In genomic region chr14:75079521-75079920, GRCh38 we compare ENCODE assay signal across 33 cellular contexts. TPM values are rescaled to one million over a fixed set of nuclear protein-coding genes. Genes with fewer than 3 reads are reported as not detected.
"Had no signal": no experiment of that assay in that cellular context is flagged by ENCODE, and none has a peak within 500 bp of the region (broad histone marks: within the 10 kb centered on the region; RNA-seq: fewer than 3 reads in every experiment).

No MANE protein-coding gene starts in this region.

- DNase-seq: activated CD4-positive, alpha-beta memory T cell treated with anti-CD3 and anti-CD28 coated beads for 36 hours; activated CD4-positive, alpha-beta T cell treated with anti-CD3 and anti-CD28 coated beads for 36 hours; activated CD4-positive, alpha-beta T cell treated with anti-CD3 and anti-CD28 coated beads, Interleukin-2, amount 10 ng/mL, durations not matched to agents 24 days and 14 days; activated CD4-positive, CD25-positive, alpha-beta regulatory T cell; activated CD4-positive, CD25-positive, alpha-beta regulatory T cell treated with anti-CD3 and anti-CD28 coated beads, Interleukin-2, amount 50 U/mL, for 72 hours; activated CD8-positive, alpha-beta memory T cell treated with anti-CD3 and anti-CD28 coated beads, Interleukin-2, amount 10 ng/mL, durations not matched to agents 7 days and 5 days; activated CD8-positive, alpha-beta memory T cell treated with anti-CD3 and anti-CD28 coated beads, Interleukin-2, amount 50 U/mL, for 4 hours; activated CD8-positive, alpha-beta T cell treated with anti-CD3 and anti-CD28 coated beads, Interleukin-2, amount 10 ng/mL, durations not matched to agents 7 days and 5 days; activated effector memory CD4-positive, alpha-beta T cell treated with anti-CD3 and anti-CD28 coated beads, Interleukin-2, amount 50 U/mL, for 16 hours; activated naive CD4-positive, alpha-beta T cell treated with anti-CD3 and anti-CD28 coated beads for 36 hours; activated naive CD8-positive, alpha-beta T cell treated with anti-CD3 and anti-CD28 coated beads for 36 hours; activated naive CD8-positive, alpha-beta T cell treated with anti-CD3 and anti-CD28 coated beads, Interleukin-2, amount 50 U/mL, for 24 hours; activated T-cell treated with anti-CD3 and anti-CD28 coated beads, Interleukin-2, amount 50 U/mL, for 1 hour; activated T-cell treated with anti-CD3 and anti-CD28 coated beads, Interleukin-2, amount 50 U/mL, for 48 hours; cortex of kidney; effector CD8-positive, alpha-beta T cell; foreskin keratinocyte; gastrocnemius medialis; glutamatergic neuron; heart left ventricle; T-helper 1 cell; T-helper 17 cell; T1000 had no signal

- H3K27ac Mint-ChIP-seq: activated CD4-positive, alpha-beta memory T cell treated with anti-CD3 and anti-CD28 coated beads for 36 hours; activated CD4-positive, alpha-beta T cell treated with anti-CD3 and anti-CD28 coated beads for 36 hours; activated CD4-positive, alpha-beta T cell treated with anti-CD3 and anti-CD28 coated beads, Interleukin-2, amount 10 ng/mL, durations not matched to agents 24 days and 14 days; activated CD8-positive, alpha-beta memory T cell treated with anti-CD3 and anti-CD28 coated beads, Interleukin-2, amount 10 ng/mL, durations not matched to agents 7 days and 5 days; activated CD8-positive, alpha-beta T cell treated with anti-CD3 and anti-CD28 coated beads, Interleukin-2, amount 10 ng/mL, durations not matched to agents 7 days and 5 days; activated naive CD4-positive, alpha-beta T cell treated with anti-CD3 and anti-CD28 coated beads for 36 hours; activated naive CD4-positive, alpha-beta T cell treated with anti-CD3 and anti-CD28 coated beads, Interleukin-2, amount 50 U/mL, for 24 hours; activated naive CD8-positive, alpha-beta T cell treated with anti-CD3 and anti-CD28 coated beads for 36 hours; activated naive CD8-positive, alpha-beta T cell treated with anti-CD3 and anti-CD28 coated beads, Interleukin-2, amount 50 U/mL, for 24 hours; activated T-helper 1 cell treated with anti-CD3 and anti-CD28 coated beads, Interleukin-12 subunit alpha, Interleukin-12 subunit beta, Interleukin-2, Interleukin-4 antibody, amounts not matched to agents 30 ng/mL and 10 ng/mL and 1 ng/mL, durations not matched to agents 14 hours and 24 hours and 36 hours; activated T-helper 2 cell treated with anti-CD3 and anti-CD28 coated beads, Interferon-gamma antibody, Interleukin-2, Interleukin-4, amounts not matched to agents 10 μg/mL and 5 μg/mL and 100 μg/mL, durations not matched to agents 14 hours and 24 hours and 36 hours; T-helper 17 cell; T-helper 2 cell treated with Interferon-gamma antibody and Interleukin-4, amounts not matched to agents 5 μg/mL and 100 μg/mL, for 36 hours had no signal

- H3K4me1 Mint-ChIP-seq: activated CD8-positive, alpha-beta memory T cell treated with anti-CD3 and anti-CD28 coated beads, Interleukin-2, amount 10 ng/mL, durations not matched to agents 7 days and 5 days; activated naive CD4-positive, alpha-beta T cell treated with anti-CD3 and anti-CD28 coated beads, Interleukin-2, amount 50 U/mL, for 24 hours; brain; central memory CD8-positive, alpha-beta T cell had no signal

- H3K9me3 Mint-ChIP-seq: activated CD4-positive, alpha-beta memory T cell treated with anti-CD3 and anti-CD28 coated beads for 36 hours; activated CD4-positive, alpha-beta T cell treated with anti-CD3 and anti-CD28 coated beads, Interleukin-2, amount 10 ng/mL, durations not matched to agents 24 days and 14 days; activated naive CD4-positive, alpha-beta T cell treated with anti-CD3 and anti-CD28 coated beads for 36 hours; activated naive CD4-positive, alpha-beta T cell treated with anti-CD3 and anti-CD28 coated beads, Interleukin-2, amount 50 U/mL, for 24 hours; activated naive CD8-positive, alpha-beta T cell treated with anti-CD3 and anti-CD28 coated beads for 36 hours; activated naive CD8-positive, alpha-beta T cell treated with anti-CD3 and anti-CD28 coated beads, Interleukin-2, amount 50 U/mL, for 24 hours; activated T-helper 1 cell treated with anti-CD3 and anti-CD28 coated beads, Interleukin-12 subunit alpha, Interleukin-12 subunit beta, Interleukin-2, Interleukin-4 antibody, amounts not matched to agents 30 ng/mL and 10 ng/mL and 1 ng/mL, durations not matched to agents 14 hours and 24 hours and 36 hours; activated T-helper 2 cell treated with anti-CD3 and anti-CD28 coated beads, Interferon-gamma antibody, Interleukin-2, Interleukin-4, amounts not matched to agents 10 μg/mL and 5 μg/mL and 100 μg/mL, durations not matched to agents 14 hours and 24 hours and 36 hours; brain; central memory CD8-positive, alpha-beta T cell; T-helper 2 cell treated with Interferon-gamma antibody and Interleukin-4, amounts not matched to agents 5 μg/mL and 100 μg/mL, for 36 hours had no signal

- H3K27ac ChIP-seq: ascending aorta, breast epithelium, cardiac muscle cell, foreskin keratinocyte, heart left ventricle had no signal

- H3K27me3 Mint-ChIP-seq: activated CD4-positive, alpha-beta memory T cell treated with anti-CD3 and anti-CD28 coated beads for 36 hours; activated CD4-positive, alpha-beta T cell treated with anti-CD3 and anti-CD28 coated beads for 36 hours; activated CD4-positive, alpha-beta T cell treated with anti-CD3 and anti-CD28 coated beads, Interleukin-2, amount 10 ng/mL, durations not matched to agents 24 days and 14 days; activated CD8-positive, alpha-beta memory T cell treated with anti-CD3 and anti-CD28 coated beads, Interleukin-2, amount 10 ng/mL, durations not matched to agents 7 days and 5 days; activated naive CD4-positive, alpha-beta T cell treated with anti-CD3 and anti-CD28 coated beads, Interleukin-2, amount 50 U/mL, for 24 hours; activated naive CD8-positive, alpha-beta T cell treated with anti-CD3 and anti-CD28 coated beads for 36 hours; activated naive CD8-positive, alpha-beta T cell treated with anti-CD3 and anti-CD28 coated beads, Interleukin-2, amount 50 U/mL, for 24 hours; central memory CD8-positive, alpha-beta T cell; T-helper 17 cell had no signal

- H3K9me3 ChIP-seq: ascending aorta, breast epithelium, esophagus muscularis mucosa, gastrocnemius medialis, heart left ventricle had no signal

- ATAC-seq: activated CD4-positive, alpha-beta T cell treated with anti-CD3 and anti-CD28 coated beads for 36 hours; activated CD8-positive, alpha-beta memory T cell treated with anti-CD3 and anti-CD28 coated beads, Interleukin-2, amount 10 ng/mL, durations not matched to agents 7 days and 5 days; activated CD8-positive, alpha-beta T cell treated with anti-CD3 and anti-CD28 coated beads, Interleukin-2, amount 10 ng/mL, durations not matched to agents 7 days and 5 days; activated naive CD8-positive, alpha-beta T cell treated with anti-CD3 and anti-CD28 coated beads, Interleukin-2, amount 50 U/mL, for 24 hours; foreskin keratinocyte; gastrocnemius medialis; heart left ventricle; T-helper 17 cell had no signal

- H3K4me1 ChIP-seq: ascending aorta, breast epithelium, foreskin keratinocyte had no signal

- H3K4me3 Mint-ChIP-seq: activated CD4-positive, alpha-beta memory T cell treated with anti-CD3 and anti-CD28 coated beads for 36 hours; activated CD4-positive, alpha-beta T cell treated with anti-CD3 and anti-CD28 coated beads for 36 hours; activated CD4-positive, alpha-beta T cell treated with anti-CD3 and anti-CD28 coated beads, Interleukin-2, amount 10 ng/mL, durations not matched to agents 24 days and 14 days; activated CD8-positive, alpha-beta memory T cell treated with anti-CD3 and anti-CD28 coated beads, Interleukin-2, amount 10 ng/mL, durations not matched to agents 7 days and 5 days; activated CD8-positive, alpha-beta T cell treated with anti-CD3 and anti-CD28 coated beads, Interleukin-2, amount 10 ng/mL, durations not matched to agents 7 days and 5 days; activated naive CD4-positive, alpha-beta T cell treated with anti-CD3 and anti-CD28 coated beads for 36 hours; activated naive CD4-positive, alpha-beta T cell treated with anti-CD3 and anti-CD28 coated beads, Interleukin-2, amount 50 U/mL, for 24 hours; activated naive CD8-positive, alpha-beta T cell treated with anti-CD3 and anti-CD28 coated beads for 36 hours; activated naive CD8-positive, alpha-beta T cell treated with anti-CD3 and anti-CD28 coated beads, Interleukin-2, amount 50 U/mL, for 24 hours; activated T-helper 1 cell treated with anti-CD3 and anti-CD28 coated beads, Interleukin-12 subunit alpha, Interleukin-12 subunit beta, Interleukin-2, Interleukin-4 antibody, amounts not matched to agents 30 ng/mL and 10 ng/mL and 1 ng/mL, durations not matched to agents 14 hours and 24 hours and 36 hours; brain; central memory CD8-positive, alpha-beta T cell; T-helper 17 cell; T-helper 2 cell treated with Interferon-gamma antibody and Interleukin-4, amounts not matched to agents 5 μg/mL and 100 μg/mL, for 36 hours had no signal

- H3K27me3 ChIP-seq: ascending aorta, breast epithelium, cardiac muscle cell, esophagus muscularis mucosa, foreskin keratinocyte, gastrocnemius medialis, heart left ventricle had no signal

- H3K4me3 ChIP-seq: ascending aorta, breast epithelium, cardiac muscle cell, esophagus muscularis mucosa, gastrocnemius medialis, heart left ventricle had no signal

RNA-seq across cellular contexts. Expression of gene ZC2HC1C, which starts 10.1 kb away (rescaled TPM):
- total RNA-seq: ascending aorta had no signal

RNA-seq across cellular contexts. Expression of gene ACYP1, which starts 15.7 kb away (rescaled TPM):
- total RNA-seq: ascending aorta had no signal
